ENCODE assay signal across 1 cellular context in genomic region chr21:33403786-33404571, GRCh38.
TF ChIP-seq lines count a peak whose summit lies in the region.

No MANE protein-coding gene starts in this region.

TF ChIP-seq in K562, 482 proteins besides CTCF, POLR2A, EP300 and RAD21 (continued from another document and continues in another):
- TF ChIP-seq, protein P1, sequence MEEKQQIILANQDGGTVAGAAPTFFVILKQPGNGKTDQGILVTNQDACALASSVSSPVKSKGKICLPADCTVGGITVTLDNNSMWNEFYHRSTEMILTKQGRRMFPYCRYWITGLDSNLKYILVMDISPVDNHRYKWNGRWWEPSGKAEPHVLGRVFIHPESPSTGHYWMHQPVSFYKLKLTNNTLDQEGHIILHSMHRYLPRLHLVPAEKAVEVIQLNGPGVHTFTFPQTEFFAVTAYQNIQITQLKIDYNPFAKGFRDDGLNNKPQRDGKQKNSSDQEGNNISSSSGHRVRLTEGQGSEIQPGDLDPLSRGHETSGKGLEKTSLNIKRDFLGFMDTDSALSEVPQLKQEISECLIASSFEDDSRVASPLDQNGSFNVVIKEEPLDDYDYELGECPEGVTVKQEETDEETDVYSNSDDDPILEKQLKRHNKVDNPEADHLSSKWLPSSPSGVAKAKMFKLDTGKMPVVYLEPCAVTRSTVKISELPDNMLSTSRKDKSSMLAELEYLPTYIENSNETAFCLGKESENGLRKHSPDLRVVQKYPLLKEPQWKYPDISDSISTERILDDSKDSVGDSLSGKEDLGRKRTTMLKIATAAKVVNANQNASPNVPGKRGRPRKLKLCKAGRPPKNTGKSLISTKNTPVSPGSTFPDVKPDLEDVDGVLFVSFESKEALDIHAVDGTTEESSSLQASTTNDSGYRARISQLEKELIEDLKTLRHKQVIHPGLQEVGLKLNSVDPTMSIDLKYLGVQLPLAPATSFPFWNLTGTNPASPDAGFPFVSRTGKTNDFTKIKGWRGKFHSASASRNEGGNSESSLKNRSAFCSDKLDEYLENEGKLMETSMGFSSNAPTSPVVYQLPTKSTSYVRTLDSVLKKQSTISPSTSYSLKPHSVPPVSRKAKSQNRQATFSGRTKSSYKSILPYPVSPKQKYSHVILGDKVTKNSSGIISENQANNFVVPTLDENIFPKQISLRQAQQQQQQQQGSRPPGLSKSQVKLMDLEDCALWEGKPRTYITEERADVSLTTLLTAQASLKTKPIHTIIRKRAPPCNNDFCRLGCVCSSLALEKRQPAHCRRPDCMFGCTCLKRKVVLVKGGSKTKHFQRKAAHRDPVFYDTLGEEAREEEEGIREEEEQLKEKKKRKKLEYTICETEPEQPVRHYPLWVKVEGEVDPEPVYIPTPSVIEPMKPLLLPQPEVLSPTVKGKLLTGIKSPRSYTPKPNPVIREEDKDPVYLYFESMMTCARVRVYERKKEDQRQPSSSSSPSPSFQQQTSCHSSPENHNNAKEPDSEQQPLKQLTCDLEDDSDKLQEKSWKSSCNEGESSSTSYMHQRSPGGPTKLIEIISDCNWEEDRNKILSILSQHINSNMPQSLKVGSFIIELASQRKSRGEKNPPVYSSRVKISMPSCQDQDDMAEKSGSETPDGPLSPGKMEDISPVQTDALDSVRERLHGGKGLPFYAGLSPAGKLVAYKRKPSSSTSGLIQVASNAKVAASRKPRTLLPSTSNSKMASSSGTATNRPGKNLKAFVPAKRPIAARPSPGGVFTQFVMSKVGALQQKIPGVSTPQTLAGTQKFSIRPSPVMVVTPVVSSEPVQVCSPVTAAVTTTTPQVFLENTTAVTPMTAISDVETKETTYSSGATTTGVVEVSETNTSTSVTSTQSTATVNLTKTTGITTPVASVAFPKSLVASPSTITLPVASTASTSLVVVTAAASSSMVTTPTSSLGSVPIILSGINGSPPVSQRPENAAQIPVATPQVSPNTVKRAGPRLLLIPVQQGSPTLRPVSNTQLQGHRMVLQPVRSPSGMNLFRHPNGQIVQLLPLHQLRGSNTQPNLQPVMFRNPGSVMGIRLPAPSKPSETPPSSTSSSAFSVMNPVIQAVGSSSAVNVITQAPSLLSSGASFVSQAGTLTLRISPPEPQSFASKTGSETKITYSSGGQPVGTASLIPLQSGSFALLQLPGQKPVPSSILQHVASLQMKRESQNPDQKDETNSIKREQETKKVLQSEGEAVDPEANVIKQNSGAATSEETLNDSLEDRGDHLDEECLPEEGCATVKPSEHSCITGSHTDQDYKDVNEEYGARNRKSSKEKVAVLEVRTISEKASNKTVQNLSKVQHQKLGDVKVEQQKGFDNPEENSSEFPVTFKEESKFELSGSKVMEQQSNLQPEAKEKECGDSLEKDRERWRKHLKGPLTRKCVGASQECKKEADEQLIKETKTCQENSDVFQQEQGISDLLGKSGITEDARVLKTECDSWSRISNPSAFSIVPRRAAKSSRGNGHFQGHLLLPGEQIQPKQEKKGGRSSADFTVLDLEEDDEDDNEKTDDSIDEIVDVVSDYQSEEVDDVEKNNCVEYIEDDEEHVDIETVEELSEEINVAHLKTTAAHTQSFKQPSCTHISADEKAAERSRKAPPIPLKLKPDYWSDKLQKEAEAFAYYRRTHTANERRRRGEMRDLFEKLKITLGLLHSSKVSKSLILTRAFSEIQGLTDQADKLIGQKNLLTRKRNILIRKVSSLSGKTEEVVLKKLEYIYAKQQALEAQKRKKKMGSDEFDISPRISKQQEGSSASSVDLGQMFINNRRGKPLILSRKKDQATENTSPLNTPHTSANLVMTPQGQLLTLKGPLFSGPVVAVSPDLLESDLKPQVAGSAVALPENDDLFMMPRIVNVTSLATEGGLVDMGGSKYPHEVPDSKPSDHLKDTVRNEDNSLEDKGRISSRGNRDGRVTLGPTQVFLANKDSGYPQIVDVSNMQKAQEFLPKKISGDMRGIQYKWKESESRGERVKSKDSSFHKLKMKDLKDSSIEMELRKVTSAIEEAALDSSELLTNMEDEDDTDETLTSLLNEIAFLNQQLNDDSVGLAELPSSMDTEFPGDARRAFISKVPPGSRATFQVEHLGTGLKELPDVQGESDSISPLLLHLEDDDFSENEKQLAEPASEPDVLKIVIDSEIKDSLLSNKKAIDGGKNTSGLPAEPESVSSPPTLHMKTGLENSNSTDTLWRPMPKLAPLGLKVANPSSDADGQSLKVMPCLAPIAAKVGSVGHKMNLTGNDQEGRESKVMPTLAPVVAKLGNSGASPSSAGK (IDR thresholded peaks at IDR 0.05): peak; percentile 19; the same call in 1 of the 2 replicates
- TF ChIP-seq ZFX (CRISPR knock-in tag; IDR thresholded peaks at IDR 0.05) (peak; percentile 71), DLX4 (CRISPR knock-in tag; IDR thresholded peaks at IDR 0.05) (no peak), ZBTB2 (IDR thresholded peaks at IDR 0.05) (0 out of 2 replicates have a peak, but pooled peaks have one; percentile 52), ZBTB33 (CRISPR knock-in tag; IDR thresholded peaks at IDR 0.05) (0 out of 2 replicates have a peak, but pooled peaks have one; percentile 14), SLC30A9 (CRISPR knock-in tag; IDR thresholded peaks at IDR 0.05) (no peak), TBL1XR1 (IDR thresholded peaks at IDR 0.05; ENCODE audit: low read length in 2 of 2) (no peak), HMGN3 (IDR thresholded peaks at IDR 0.05; ENCODE audit: borderline replicate concordance, extremely low read depth, insufficient read length, low read depth, low read length) (peak; percentile 32), SRSF1 (IDR thresholded peaks at IDR 0.05; ENCODE audit: low read depth, low read length) (no peak), KHSRP (IDR thresholded peaks at IDR 0.05) (no peak), TAF7 (tag; IDR thresholded peaks at IDR 0.05) (no peak), ATF1 (CRISPR knock-in tag; IDR thresholded peaks at IDR 0.05) (no peak), ATF1 (tag; IDR thresholded peaks at IDR 0.05) (no peak), MEIS2 (IDR thresholded peaks at IDR 0.05; ENCODE audit: partially characterized antibody) (no peak), CREM (IDR thresholded peaks at IDR 0.05; ENCODE audit: low read depth) (0 out of 2 replicates have a peak, but pooled peaks have one; percentile 4), GTF3C2 (IDR thresholded peaks at IDR 0.05; ENCODE audit: borderline replicate concordance, extremely low read depth, insufficient read length) (no peak), XRCC4 (IDR thresholded peaks at IDR 0.05; ENCODE audit: extremely low read depth, insufficient read depth, insufficient read length) (no peak)
- TF ChIP-seq, protein P2, sequence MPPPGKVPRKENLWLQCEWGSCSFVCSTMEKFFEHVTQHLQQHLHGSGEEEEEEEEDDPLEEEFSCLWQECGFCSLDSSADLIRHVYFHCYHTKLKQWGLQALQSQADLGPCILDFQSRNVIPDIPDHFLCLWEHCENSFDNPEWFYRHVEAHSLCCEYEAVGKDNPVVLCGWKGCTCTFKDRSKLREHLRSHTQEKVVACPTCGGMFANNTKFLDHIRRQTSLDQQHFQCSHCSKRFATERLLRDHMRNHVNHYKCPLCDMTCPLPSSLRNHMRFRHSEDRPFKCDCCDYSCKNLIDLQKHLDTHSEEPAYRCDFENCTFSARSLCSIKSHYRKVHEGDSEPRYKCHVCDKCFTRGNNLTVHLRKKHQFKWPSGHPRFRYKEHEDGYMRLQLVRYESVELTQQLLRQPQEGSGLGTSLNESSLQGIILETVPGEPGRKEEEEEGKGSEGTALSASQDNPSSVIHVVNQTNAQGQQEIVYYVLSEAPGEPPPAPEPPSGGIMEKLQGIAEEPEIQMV (tag; conservative IDR thresholded peaks at IDR 0.05; ENCODE audit: low read depth): no peak
- TF ChIP-seq, protein P3, sequence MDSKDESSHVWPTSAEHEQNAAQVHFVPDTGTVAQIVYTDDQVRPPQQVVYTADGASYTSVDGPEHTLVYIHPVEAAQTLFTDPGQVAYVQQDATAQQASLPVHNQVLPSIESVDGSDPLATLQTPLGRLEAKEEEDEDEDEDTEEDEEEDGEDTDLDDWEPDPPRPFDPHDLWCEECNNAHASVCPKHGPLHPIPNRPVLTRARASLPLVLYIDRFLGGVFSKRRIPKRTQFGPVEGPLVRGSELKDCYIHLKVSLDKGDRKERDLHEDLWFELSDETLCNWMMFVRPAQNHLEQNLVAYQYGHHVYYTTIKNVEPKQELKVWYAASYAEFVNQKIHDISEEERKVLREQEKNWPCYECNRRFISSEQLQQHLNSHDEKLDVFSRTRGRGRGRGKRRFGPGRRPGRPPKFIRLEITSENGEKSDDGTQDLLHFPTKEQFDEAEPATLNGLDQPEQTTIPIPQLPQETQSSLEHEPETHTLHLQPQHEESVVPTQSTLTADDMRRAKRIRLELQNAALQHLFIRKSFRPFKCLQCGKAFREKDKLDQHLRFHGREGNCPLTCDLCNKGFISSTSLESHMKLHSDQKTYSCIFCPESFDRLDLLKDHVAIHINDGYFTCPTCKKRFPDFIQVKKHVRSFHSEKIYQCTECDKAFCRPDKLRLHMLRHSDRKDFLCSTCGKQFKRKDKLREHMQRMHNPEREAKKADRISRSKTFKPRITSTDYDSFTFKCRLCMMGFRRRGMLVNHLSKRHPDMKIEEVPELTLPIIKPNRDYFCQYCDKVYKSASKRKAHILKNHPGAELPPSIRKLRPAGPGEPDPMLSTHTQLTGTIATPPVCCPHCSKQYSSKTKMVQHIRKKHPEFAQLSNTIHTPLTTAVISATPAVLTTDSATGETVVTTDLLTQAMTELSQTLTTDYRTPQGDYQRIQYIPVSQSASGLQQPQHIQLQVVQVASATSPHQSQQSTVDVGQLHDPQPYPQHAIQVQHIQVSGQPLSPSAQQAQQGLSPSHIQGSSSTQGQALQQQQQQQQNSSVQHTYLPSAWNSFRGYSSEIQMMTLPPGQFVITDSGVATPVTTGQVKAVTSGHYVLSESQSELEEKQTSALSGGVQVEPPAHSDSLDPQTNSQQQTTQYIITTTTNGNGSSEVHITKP (IDR thresholded peaks at IDR 0.05; ENCODE audit: partially characterized antibody): no peak
- TF ChIP-seq, protein P4, sequence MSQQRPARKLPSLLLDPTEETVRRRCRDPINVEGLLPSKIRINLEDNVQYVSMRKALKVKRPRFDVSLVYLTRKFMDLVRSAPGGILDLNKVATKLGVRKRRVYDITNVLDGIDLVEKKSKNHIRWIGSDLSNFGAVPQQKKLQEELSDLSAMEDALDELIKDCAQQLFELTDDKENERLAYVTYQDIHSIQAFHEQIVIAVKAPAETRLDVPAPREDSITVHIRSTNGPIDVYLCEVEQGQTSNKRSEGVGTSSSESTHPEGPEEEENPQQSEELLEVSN (IDR thresholded peaks at IDR 0.05; ENCODE audit: borderline replicate concordance in 1 of 2, extremely low read depth in 1 of 2, insufficient read depth in 1 of 2, insufficient read length in 1 of 2, low read depth in 1 of 2, low read length in 1 of 2, poor library complexity in 1 of 2, severe bottlenecking in 1 of 2): peak in 1 of 2 experiments; percentile 32
